ENCODE assay signal across 3 cellular contexts in genomic region chrY:26273089-26273488, GRCh38.
A peak's percentile ranks its signal among the peaks of the same experiment; 100 is the strongest.
DNase-seq lines count a peak whose midpoint lies in the region; ATAC-seq and TF ChIP-seq lines count a peak whose summit lies in the region.
"Not testable (repeated sequence)": the region's sequence is repeated elsewhere in the genome, so short reads cannot be mapped to it uniquely, and the experiment has no call there.

No MANE protein-coding gene starts in this region.

- H3K36me3 ChIP-seq in RWPE2 (ENCODE audit: low read depth): not testable (repeated sequence)

- not testable (repeated sequence) for DNase-seq in RWPE2 (ENCODE audit: low spot score); Right ventricle myocardium superior; left lobe of liver (ENCODE audit: low spot score)

- ATAC-seq in RWPE2 (ENCODE audit: low read depth) (peak; percentile 53; the same call in 1 of the 3 replicates), Right ventricle myocardium superior (ENCODE audit: poor library complexity) (peak; percentile 58), left lobe of liver (peak; percentile 45)

- H3K9me3 ChIP-seq in RWPE2 (ENCODE audit: severe bottlenecking): not testable (repeated sequence)

- not testable (repeated sequence) for H3K27me3 ChIP-seq in RWPE2 (ENCODE audit: insufficient read depth, poor library complexity, severe bottlenecking)

- not testable (repeated sequence) for TF ChIP-seq CTCF in RWPE2 (IDR thresholded peaks at IDR 0.05; ENCODE audit: poor library complexity, severe bottlenecking)

- H3K4me1 ChIP-seq in RWPE2 (ENCODE audit: insufficient read depth, poor library complexity, severe bottlenecking): not testable (repeated sequence)

- not testable (repeated sequence) for H3K4me3 ChIP-seq in RWPE2 (ENCODE audit: severe bottlenecking)

- intact Hi-C loops in Right ventricle myocardium superior (cut with DNase I): not testable (repeated sequence)

- not testable (repeated sequence) for H3K27ac ChIP-seq in RWPE2 (ENCODE audit: poor library complexity, severe bottlenecking)
